In genomic region chr10:110566472-110567200, GRCh38 we compare ENCODE assay signal across 8 cellular contexts. TPM values are rescaled to one million over a fixed set of nuclear protein-coding genes. Genes with fewer than 3 reads are reported as not detected.
DNase-seq lines count a peak whose midpoint lies in the region; ATAC-seq and TF ChIP-seq lines count a peak whose summit lies in the region.

No MANE protein-coding gene starts in this region.

- H3K4me3 Mint-ChIP-seq in activated T-helper 17 cell treated with anti-CD3 and anti-CD28 coated beads, Interleukin-2, amount 50 U/mL, for 72 hours = peak overlapping the region; percentile 95
- H3K4me3 Mint-ChIP-seq in immature natural killer cell = peak overlapping the region; percentile 94 to 99 (median 96)

- H3K36me3 Mint-ChIP-seq in activated T-helper 17 cell treated with anti-CD3 and anti-CD28 coated beads, Interleukin-2, amount 50 U/mL, for 72 hours (ENCODE audit: low read depth) = peaks cover 37% of the 10 kb centered on the region
- H3K36me3 Mint-ChIP-seq in immature natural killer cell = no peaks in the 10 kb centered on the region

- H3K27ac ChIP-seq in heart right ventricle = peak overlapping the region in 9 of 10 donors; percentile 69 to 95 (median 92)
- H3K27ac ChIP-seq in thoracic aorta = peak overlapping the region; percentile 82 to 87

- H3K27me3 ChIP-seq in heart right ventricle (peaks cover 0 to 5% (median 0%) of the 10 kb centered on the region in 7 donors), thoracic aorta (replicated peaks; ENCODE audit: insufficient read depth) (no peaks in the 10 kb centered on the region)

- DNase-seq in heart right ventricle (no peak), Right ventricle myocardium superior (no peak), immature natural killer cell (no peak), thoracic aorta (ENCODE audit: low spot score) (no peak)
- DNase-seq in activated effector memory CD4-positive, alpha-beta T cell treated with Interleukin-2 at 50 U/mL for 16 hours = no peak

- peaks cover 0 to 8% (median 0%) of the 10 kb centered on the region in 9 donors for H3K36me3 ChIP-seq in heart right ventricle
- no peaks in the 10 kb centered on the region for H3K36me3 ChIP-seq in thoracic aorta

- H3K27me3 Mint-ChIP-seq in activated T-helper 17 cell treated with anti-CD3 and anti-CD28 coated beads, Interleukin-2, amount 50 U/mL, for 72 hours = peaks cover 15% of the 10 kb centered on the region
- H3K27me3 Mint-ChIP-seq in immature natural killer cell (ENCODE audit: low read depth in 3 of 3) = peaks cover 11 to 16% (median 15%) of the 10 kb centered on the region in 3 donors

- peak overlapping the region; percentile 78 to 99 (median 93) for H3K4me3 ChIP-seq in heart right ventricle
- peak overlapping the region; percentile 100 for H3K4me3 ChIP-seq in thoracic aorta

- H3K27ac Mint-ChIP-seq in activated T-helper 17 cell treated with anti-CD3 and anti-CD28 coated beads, Interleukin-2, amount 50 U/mL, for 72 hours = peak overlapping the region; percentile 93
- H3K27ac Mint-ChIP-seq in immature natural killer cell = peak overlapping the region; percentile 95 to 98 (median 96)

- peaks cover 20% of the 10 kb centered on the region for H3K4me1 Mint-ChIP-seq in activated T-helper 17 cell treated with anti-CD3 and anti-CD28 coated beads, Interleukin-2, amount 50 U/mL, for 72 hours
- peaks cover 32 to 43% of the 10 kb centered on the region in 2 donors for H3K4me1 Mint-ChIP-seq in immature natural killer cell

- intact Hi-C loops in heart right ventricle (cut with DNase I) = no loop called here
- intact Hi-C loops in Right ventricle myocardium superior (cut with DNase I) = no loop called here

- peaks cover 0 to 43% (median 34%) of the 10 kb centered on the region in 9 donors for H3K4me1 ChIP-seq in heart right ventricle
- peaks cover 24 to 37% of the 10 kb centered on the region in 2 donors for H3K4me1 ChIP-seq in thoracic aorta (ENCODE audit: control insufficient read depth in 1 of 2, low read depth in 2 of 2)

- WGBS in heart right ventricle, 2 donors = 41 to 50% methylated on average over 19 of the region's 19 CpGs

- no peak for ATAC-seq in heart right ventricle
- no peak for ATAC-seq in Right ventricle myocardium superior (ENCODE audit: poor library complexity)
- no peak for ATAC-seq in activated T-helper 17 cell treated with anti-CD3 and anti-CD28 coated beads, Interleukin-2, amount 50 U/mL, for 72 hours (replicated peaks)
- no peak for ATAC-seq in thoracic aorta (ENCODE audit: insufficient number of reproducible peaks, low FRiP score, low read depth)
- no peak for ATAC-seq in HG03457 (IDR thresholded peaks at IDR 0.05; ENCODE audit: unreplicated experiment)
- ATAC-seq in HG03439 (IDR thresholded peaks at IDR 0.05; ENCODE audit: unreplicated experiment) = no peak

- H3K9me3 ChIP-seq in heart right ventricle = no peaks in the 10 kb centered on the region
- H3K9me3 ChIP-seq in thoracic aorta = no peaks in the 10 kb centered on the region

- no peaks in the 10 kb centered on the region for H3K9me3 Mint-ChIP-seq in activated T-helper 17 cell treated with anti-CD3 and anti-CD28 coated beads, Interleukin-2, amount 50 U/mL, for 72 hours
- no peaks in the 10 kb centered on the region for H3K9me3 Mint-ChIP-seq in immature natural killer cell

- TF ChIP-seq CTCF in heart right ventricle (IDR thresholded peaks at IDR 0.05) (no peak), thoracic aorta (IDR thresholded peaks at IDR 0.05) (no peak)

RNA-seq across cellular contexts. Expression of gene SMC3, which starts 0.9 kb away (rescaled TPM):
- total RNA-seq in heart right ventricle (10 to 100 TPM; 18.1 to 23.5 (median 20.9) TPM), Right ventricle myocardium superior (20.3 TPM), thoracic aorta (10 to 100 TPM; 19.8 to 32.7 TPM)
- polyA plus RNA-seq in heart right ventricle (10 to 100 TPM; 11.1 to 14.3 TPM), immature natural killer cell (10 to 100 TPM; 32.3 to 92.1 (median 43.8) TPM)
- total RNA-seq in activated T-helper 17 cell treated with anti-CD3 and anti-CD28 coated beads, Interleukin-2, amount 50 U/mL, for 72 hours = 10 to 100 TPM; 74.0 to 77.3 TPM
